9 cellular contexts compared by ENCODE assay signal in the genomic region with DNA sequence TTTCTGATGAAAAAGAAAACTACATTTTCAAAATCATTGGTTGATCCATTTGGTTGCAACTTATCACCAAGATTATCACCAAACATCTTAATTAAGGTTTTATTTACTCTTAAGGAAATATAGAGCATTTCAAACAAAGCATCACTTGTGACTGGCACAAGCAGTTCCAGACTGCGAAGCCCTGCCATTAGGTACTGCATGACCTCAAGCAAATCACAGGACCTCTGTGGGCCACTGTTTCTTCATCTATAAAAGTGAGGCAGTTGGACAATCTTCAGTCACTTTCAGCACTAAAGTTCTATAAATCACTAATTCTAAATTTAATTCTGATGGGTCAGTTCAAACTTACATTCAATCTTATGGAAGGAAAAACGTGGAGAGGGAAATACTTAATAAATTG. TPM values are rescaled to one million over a fixed set of nuclear protein-coding genes. Genes with fewer than 3 reads are reported as not detected.
A peak's percentile ranks its signal among the peaks of the same experiment; 100 is the strongest.
DNase-seq lines count a peak whose midpoint lies in the region; ATAC-seq and TF ChIP-seq lines count a peak whose summit lies in the region.
"Had no signal": no experiment of that assay in that cellular context is flagged by ENCODE, and none has a peak within 500 bp of the region (broad histone marks: within the 10 kb centered on the region; RNA-seq: fewer than 3 reads in every experiment).

No MANE protein-coding gene starts in this region.

- H3K36me3 ChIP-seq in thoracic aorta: no peaks in the 10 kb centered on the region
- H3K36me3 ChIP-seq: BE2C had no signal

- H3K4me1 ChIP-seq in thoracic aorta (ENCODE audit: control insufficient read depth in 1 of 2, low read depth in 2 of 2): peaks cover 18 to 30% of the 10 kb centered on the region in 2 donors

- H3K27me3 Mint-ChIP-seq in activated CD8-positive, alpha-beta memory T cell treated with anti-CD3 and anti-CD28 coated beads, Interleukin-2, amount 10 ng/mL, durations not matched to agents 7 days and 5 days: no peaks in the 10 kb centered on the region
- H3K27me3 Mint-ChIP-seq in T-helper 1 cell treated with Interleukin-12 subunit alpha and Interleukin-12 subunit beta and Interleukin-4 antibody, amounts not matched to agents 30 μg/mL and 1 μg/mL, for 36 hours (ENCODE audit: low read depth): no peaks in the 10 kb centered on the region
- H3K27me3 Mint-ChIP-seq in immature natural killer cell (ENCODE audit: low read depth in 3 of 3): peaks cover 3 to 7% (median 3%) of the 10 kb centered on the region in 3 donors

- H3K36me3 Mint-ChIP-seq in activated CD8-positive, alpha-beta memory T cell treated with anti-CD3 and anti-CD28 coated beads, Interleukin-2, amount 10 ng/mL, durations not matched to agents 7 days and 5 days: peaks cover 39% of the 10 kb centered on the region
- peaks cover 31% of the 10 kb centered on the region for H3K36me3 Mint-ChIP-seq in T-helper 1 cell treated with Interleukin-12 subunit alpha and Interleukin-12 subunit beta and Interleukin-4 antibody, amounts not matched to agents 30 μg/mL and 1 μg/mL, for 36 hours (ENCODE audit: low read depth)
- H3K36me3 Mint-ChIP-seq in immature natural killer cell: peaks cover 3 to 7% (median 3%) of the 10 kb centered on the region in 3 donors

- peak overlapping the region; percentile 90 for H3K4me3 Mint-ChIP-seq in activated CD8-positive, alpha-beta memory T cell treated with anti-CD3 and anti-CD28 coated beads, Interleukin-2, amount 10 ng/mL, durations not matched to agents 7 days and 5 days
- peak overlapping the region; percentile 92 for H3K4me3 Mint-ChIP-seq in T-helper 1 cell treated with Interleukin-12 subunit alpha and Interleukin-12 subunit beta and Interleukin-4 antibody, amounts not matched to agents 30 μg/mL and 1 μg/mL, for 36 hours
- H3K4me3 Mint-ChIP-seq in immature natural killer cell: peak overlapping the region; percentile 91 to 96 (median 94)

- H3K4me1 Mint-ChIP-seq in activated CD8-positive, alpha-beta memory T cell treated with anti-CD3 and anti-CD28 coated beads, Interleukin-2, amount 10 ng/mL, durations not matched to agents 7 days and 5 days: peaks cover 55% of the 10 kb centered on the region
- peaks cover 49% of the 10 kb centered on the region for H3K4me1 Mint-ChIP-seq in T-helper 1 cell treated with Interleukin-12 subunit alpha and Interleukin-12 subunit beta and Interleukin-4 antibody, amounts not matched to agents 30 μg/mL and 1 μg/mL, for 36 hours (ENCODE audit: low read depth)
- peaks cover 48 to 66% of the 10 kb centered on the region in 2 donors for H3K4me1 Mint-ChIP-seq in immature natural killer cell

- peak overlapping the region in 1 of 2 donors; percentile 51 for H3K27ac ChIP-seq in thoracic aorta

- peak overlapping the region; percentile 17 for H3K4me3 ChIP-seq in thoracic aorta

- H3K9me3 ChIP-seq in thoracic aorta: no peaks in the 10 kb centered on the region
- H3K9me3 ChIP-seq: BE2C had no signal

- H3K27me3 ChIP-seq in thoracic aorta (replicated peaks; ENCODE audit: insufficient read depth): no peaks in the 10 kb centered on the region
- H3K27me3 ChIP-seq: BE2C had no signal

- no peak for TF ChIP-seq CTCF in thoracic aorta (IDR thresholded peaks at IDR 0.05)

- CTCF ChIA-PET in activated CD8-positive, alpha-beta memory T cell treated with anti-CD3 and anti-CD28 coated beads, Interleukin-2, amount 10 ng/mL, durations not matched to agents 7 days and 5 days (lab: Charles Lee): interaction anchor here (1.1 to 5.4 kb wide), 6 partner anchors 9 to 43 kb away, joined by 3 to 29 read pairs (median 8); a partner anchor contains a TSS

- H3K9me3 Mint-ChIP-seq in activated CD8-positive, alpha-beta memory T cell treated with anti-CD3 and anti-CD28 coated beads, Interleukin-2, amount 10 ng/mL, durations not matched to agents 7 days and 5 days (ENCODE audit: low read depth): no peaks in the 10 kb centered on the region
- H3K9me3 Mint-ChIP-seq in T-helper 1 cell treated with Interleukin-12 subunit alpha and Interleukin-12 subunit beta and Interleukin-4 antibody, amounts not matched to agents 30 μg/mL and 1 μg/mL, for 36 hours: no peaks in the 10 kb centered on the region
- H3K9me3 Mint-ChIP-seq in immature natural killer cell: no peaks in the 10 kb centered on the region

- peak; percentile 46 for ATAC-seq in activated CD8-positive, alpha-beta memory T cell treated with anti-CD3 and anti-CD28 coated beads, Interleukin-2, amount 10 ng/mL, durations not matched to agents 7 days and 5 days
- ATAC-seq in thoracic aorta (ENCODE audit: insufficient number of reproducible peaks, low FRiP score, low read depth) (no peak), HG02763 (IDR thresholded peaks at IDR 0.05; ENCODE audit: unreplicated experiment) (no peak), GM21390 (IDR thresholded peaks at IDR 0.05; ENCODE audit: unreplicated experiment) (no peak)

- peak; percentile 64 for DNase-seq in activated CD8-positive, alpha-beta memory T cell treated with anti-CD3 and anti-CD28 coated beads, Interleukin-2, amount 10 ng/mL, durations not matched to agents 7 days and 5 days
- DNase-seq in activated CD8-positive, alpha-beta memory T cell treated with anti-CD3 and anti-CD28 coated beads, Interleukin-2, amount 50 U/mL, for 4 hours: no peak
- peak; percentile 23 to 43 (median 39) for DNase-seq in immature natural killer cell
- DNase-seq in thoracic aorta (ENCODE audit: low spot score): no peak
- no peak for DNase-seq in GM19240 (ENCODE audit: insufficient read length, low spot score)
- DNase-seq: BE2C had no signal

- H3K27ac Mint-ChIP-seq in activated CD8-positive, alpha-beta memory T cell treated with anti-CD3 and anti-CD28 coated beads, Interleukin-2, amount 10 ng/mL, durations not matched to agents 7 days and 5 days: peak overlapping the region; percentile 94
- peak overlapping the region; percentile 96 for H3K27ac Mint-ChIP-seq in T-helper 1 cell treated with Interleukin-12 subunit alpha and Interleukin-12 subunit beta and Interleukin-4 antibody, amounts not matched to agents 30 μg/mL and 1 μg/mL, for 36 hours
- peak overlapping the region; percentile 87 to 98 (median 96) for H3K27ac Mint-ChIP-seq in immature natural killer cell

RNA-seq across cellular contexts. Expression of a gene that starts 2.0 kb away (rescaled TPM):
- 100 to 1,000 TPM; 120 to 143 TPM for total RNA-seq in activated CD8-positive, alpha-beta memory T cell treated with anti-CD3 and anti-CD28 coated beads, Interleukin-2, amount 10 ng/mL, durations not matched to agents 7 days and 5 days
- polyA plus RNA-seq in immature natural killer cell: 100 to 1,000 TPM in 1 of 3 donors, 10 to 100 TPM in 2; 76.8 to 128 (median 92.9) TPM
- total RNA-seq in thoracic aorta: 10 to 100 TPM; 54.7 to 99.9 TPM

RNA-seq across cellular contexts. Expression of a gene that starts 44.2 kb away (rescaled TPM):
- total RNA-seq in activated CD8-positive, alpha-beta memory T cell treated with anti-CD3 and anti-CD28 coated beads, Interleukin-2, amount 10 ng/mL, durations not matched to agents 7 days and 5 days: 10 to 100 TPM in 1 of 2 experiments, 1 to 10 TPM in 1; 8.4 to 13.2 TPM
- polyA plus RNA-seq in immature natural killer cell: 1 to 10 TPM; 3.6 to 5.4 (median 4.4) TPM
- 10 to 100 TPM; 11.1 to 16.5 TPM for total RNA-seq in thoracic aorta

Comparison
In these comparisons a context has a peak if more than half of its experiments do, and no peak if none do; other contexts are left out.
1. DNase-seq: peak in activated CD8-positive, alpha-beta memory T cell treated with anti-CD3 and anti-CD28 coated beads, Interleukin-2, amount 10 ng/mL, durations not matched to agents 7 days and 5 days (single experiment) and immature natural killer cell (3 of 3); none in activated CD8-positive, alpha-beta memory T cell treated with anti-CD3 and anti-CD28 coated beads, Interleukin-2, amount 50 U/mL, for 4 hours (single experiment), thoracic aorta (single experiment) and GM19240 (single experiment).
2. Peak in every context shown above with its lines, with median percentiles within 50 percentile points of each other: H3K27ac Mint-ChIP-seq and H3K4me3 Mint-ChIP-seq.